In the genomic region with DNA sequence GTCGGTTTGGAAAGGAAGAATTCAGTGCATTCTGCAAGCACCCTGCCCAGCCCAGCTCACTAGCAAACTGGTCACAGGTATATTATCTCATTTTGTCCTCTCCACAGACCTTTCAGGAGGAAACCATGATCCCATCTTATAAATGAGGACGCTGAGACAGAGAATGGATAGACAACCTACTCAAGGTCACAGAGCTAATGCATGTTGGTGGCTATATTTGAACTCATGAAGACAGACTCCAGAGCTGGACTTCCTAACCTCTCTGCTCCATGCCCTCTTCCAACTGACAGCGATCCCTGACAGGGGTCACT, we compare ENCODE assay signal across 19 cellular contexts. TPM values are rescaled to one million over a fixed set of nuclear protein-coding genes. Genes with fewer than 3 reads are reported as not detected.
DNase-seq lines count a peak whose midpoint lies in the region; ATAC-seq and TF ChIP-seq lines count a peak whose summit lies in the region.
"Had no signal": no experiment of that assay in that cellular context is flagged by ENCODE, and none has a peak within 500 bp of the region (broad histone marks: within the 10 kb centered on the region; RNA-seq: fewer than 3 reads in every experiment).

No MANE protein-coding gene starts in this region.

- intact Hi-C loops in activated CD8-positive, alpha-beta T cell treated with anti-CD3 and anti-CD28 coated beads for 36 hours (cut with micrococcal nuclease), result no loop called here
- intact Hi-C loops in adrenal gland (cut with DNase I), result no loop called here

- no peaks in the 10 kb centered on the region for H3K36me3 ChIP-seq in adrenal gland (replicated peaks in 1 of 2)
- H3K36me3 ChIP-seq in SK-N-SH (replicated peaks in 1 of 2; ENCODE audit: control insufficient read depth in 1 of 2, insufficient read depth in 2 of 2, low read length in 1 of 2), result no peaks in the 10 kb centered on the region
- H3K36me3 ChIP-seq: BE2C, SJCRH30 had no signal

- TF ChIP-seq EP300 in SK-N-SH (IDR thresholded peaks at IDR 0.05; ENCODE audit: borderline replicate concordance in 1 of 2, low read depth in 1 of 2, low read length in 1 of 2), result no peak

- TF ChIP-seq POLR2A in adrenal gland (IDR thresholded peaks at IDR 0.05), result no peak

- H3K9me3 ChIP-seq in adrenal gland (replicated peaks in 1 of 3) (no peaks in the 10 kb centered on the region), SK-N-SH (no peaks in the 10 kb centered on the region)
- H3K9me3 ChIP-seq: BE2C, SJCRH30 had no signal

- peak; percentile 7 for TF ChIP-seq CTCF in activated CD8-positive, alpha-beta T cell treated with anti-CD3 and anti-CD28 coated beads for 36 hours (IDR thresholded peaks at IDR 0.05)
- TF ChIP-seq CTCF in VCaP (conservative IDR thresholded peaks at IDR 0.05) (peak; percentile 9), adrenal gland (IDR thresholded peaks at IDR 0.05) (no peak), SK-N-SH (IDR thresholded peaks at IDR 0.05) (no peak)

- no peak for ATAC-seq in activated CD8-positive, alpha-beta T cell treated with anti-CD3 and anti-CD28 coated beads for 36 hours
- no peak for ATAC-seq in activated CD8-positive, alpha-beta T cell treated with anti-CD3 and anti-CD28 coated beads, Interleukin-2, amount 10 ng/mL, durations not matched to agents 7 days and 5 days
- ATAC-seq in HG03432 (IDR thresholded peaks at IDR 0.05; ENCODE audit: unreplicated experiment), result peak; percentile 10

- TF ChIP-seq RAD21 in SK-N-SH (IDR thresholded peaks at IDR 0.05; ENCODE audit: low read length), result no peak

- H3K4me1 Mint-ChIP-seq in activated CD8-positive, alpha-beta T cell treated with anti-CD3 and anti-CD28 coated beads for 36 hours (ENCODE audit: low read depth), result no peaks in the 10 kb centered on the region
- no peaks in the 10 kb centered on the region for H3K4me1 Mint-ChIP-seq in activated CD8-positive, alpha-beta T cell treated with anti-CD3 and anti-CD28 coated beads, Interleukin-2, amount 10 ng/mL, durations not matched to agents 7 days and 5 days (ENCODE audit: low read depth)
- H3K4me1 Mint-ChIP-seq: CD4-positive, alpha-beta memory T cell had no signal

- H3K9ac ChIP-seq in SK-N-SH, result no peak overlapping the region

- peaks cover 22% of the 10 kb centered on the region for H3K27me3 Mint-ChIP-seq in activated CD8-positive, alpha-beta T cell treated with anti-CD3 and anti-CD28 coated beads for 36 hours
- peaks cover 24% of the 10 kb centered on the region for H3K27me3 Mint-ChIP-seq in activated CD8-positive, alpha-beta T cell treated with anti-CD3 and anti-CD28 coated beads, Interleukin-2, amount 10 ng/mL, durations not matched to agents 7 days and 5 days (ENCODE audit: low read depth)

- H4K20me1 ChIP-seq in SK-N-SH (ENCODE audit: insufficient read depth), result no peaks in the 10 kb centered on the region

- H3K4me3 Mint-ChIP-seq in activated CD8-positive, alpha-beta T cell treated with anti-CD3 and anti-CD28 coated beads for 36 hours, result no peak overlapping the region
- no peak overlapping the region for H3K4me3 Mint-ChIP-seq in activated CD8-positive, alpha-beta T cell treated with anti-CD3 and anti-CD28 coated beads, Interleukin-2, amount 10 ng/mL, durations not matched to agents 7 days and 5 days
- H3K4me3 Mint-ChIP-seq: CD4-positive, alpha-beta memory T cell; T-helper 1 cell treated with Interleukin-12 subunit alpha and Interleukin-12 subunit beta and Interleukin-4 antibody, amounts not matched to agents 30 μg/mL and 1 μg/mL, for 36 hours had no signal

- no peak overlapping the region for H3K4me2 ChIP-seq in SK-N-SH

- 52 to 81% (median 78%) methylated on average over 2 to 3 of the region's 3 CpGs for WGBS in adrenal gland, 4 donors
- 33% methylated on average over 3 of the region's 3 CpGs for whole genome bisulfite sequencing in SK-N-SH (ENCODE audit: low lambda C conversion rate)

- H3K4me3 ChIP-seq in adrenal gland, result no peak overlapping the region
- H3K4me3 ChIP-seq in SK-N-SH (ENCODE audit: low read depth in 2 of 2, low read length in 1 of 2), result no peak overlapping the region
- H3K4me3 ChIP-seq: SJCRH30 had no signal

- H3K4me1 ChIP-seq in adrenal gland (replicated peaks in 1 of 2) (no peaks in the 10 kb centered on the region), SK-N-SH (ENCODE audit: control insufficient read depth in 1 of 2, insufficient read depth in 2 of 2, low read depth in 1 of 2, low read length in 1 of 2) (peaks cover 3% of the 10 kb centered on the region in 2 experiments; a peak in 2 of 4 replicates)
- H3K4me1 ChIP-seq: BE2C had no signal

- CTCF ChIA-PET in activated CD8-positive, alpha-beta T cell treated with anti-CD3 and anti-CD28 coated beads for 36 hours (lab: Charles Lee), result interaction anchor here (0.7 to 7.5 kb wide), 13 partner anchors 11 to 430 kb away, joined by 3 to 60 read pairs (median 4); a partner anchor contains a TSS
- CTCF ChIA-PET in activated CD8-positive, alpha-beta T cell treated with anti-CD3 and anti-CD28 coated beads, Interleukin-2, amount 10 ng/mL, durations not matched to agents 7 days and 5 days (lab: Charles Lee), result interaction anchor here (0.9 to 1.6 kb wide), 7 partner anchors 9 to 470 kb away, joined by 3 to 5 read pairs (median 3); no protein-coding TSS in a partner anchor
- CTCF ChIA-PET in SK-N-SH (lab: Yijun Ruan, JAX), result interaction anchor here (1.1 to 4.8 kb wide), 3 partner anchors 11 to 321 kb away, joined by 3 to 41 read pairs (median 5); no protein-coding TSS in a partner anchor

- no peaks in the 10 kb centered on the region for H3K9me2 ChIP-seq in SK-N-SH

- no peaks in the 10 kb centered on the region for H3K79me2 ChIP-seq in SK-N-SH (ENCODE audit: insufficient read depth)

- H3K27ac Mint-ChIP-seq in activated CD8-positive, alpha-beta T cell treated with anti-CD3 and anti-CD28 coated beads for 36 hours, result no peak overlapping the region
- no peak overlapping the region for H3K27ac Mint-ChIP-seq in activated CD8-positive, alpha-beta T cell treated with anti-CD3 and anti-CD28 coated beads, Interleukin-2, amount 10 ng/mL, durations not matched to agents 7 days and 5 days
- H3K27ac Mint-ChIP-seq: CD4-positive, alpha-beta memory T cell; T-helper 1 cell treated with Interleukin-12 subunit alpha and Interleukin-12 subunit beta and Interleukin-4 antibody, amounts not matched to agents 30 μg/mL and 1 μg/mL, for 36 hours had no signal

- no peaks in the 10 kb centered on the region for H3K9me3 Mint-ChIP-seq in activated CD8-positive, alpha-beta T cell treated with anti-CD3 and anti-CD28 coated beads for 36 hours
- H3K9me3 Mint-ChIP-seq in activated CD8-positive, alpha-beta T cell treated with anti-CD3 and anti-CD28 coated beads, Interleukin-2, amount 10 ng/mL, durations not matched to agents 7 days and 5 days (ENCODE audit: insufficient read depth), result no peaks in the 10 kb centered on the region
- H3K9me3 Mint-ChIP-seq: CD4-positive, alpha-beta memory T cell; T-helper 1 cell treated with Interleukin-12 subunit alpha and Interleukin-12 subunit beta and Interleukin-4 antibody, amounts not matched to agents 30 μg/mL and 1 μg/mL, for 36 hours had no signal

- DNase-seq in activated CD8-positive, alpha-beta T cell treated with anti-CD3 and anti-CD28 coated beads for 36 hours, result no peak
- DNase-seq in activated CD8-positive, alpha-beta T cell treated with anti-CD3 and anti-CD28 coated beads, Interleukin-2, amount 10 ng/mL, durations not matched to agents 7 days and 5 days, result no peak
- DNase-seq in superior temporal gyrus (ENCODE audit: extremely low spot score) (no peak), GDM1 (lab: John Stamatoyannopoulos, UW) (no peak), adrenal gland (no peak), SK-N-SH (no peak)
- DNase-seq: NCI-H1694 treated with DMSO at 0.1 percent for 48 hours, NCI-H510A, NCI-H774 had no signal

- no peaks in the 10 kb centered on the region for H3K36me3 Mint-ChIP-seq in activated CD8-positive, alpha-beta T cell treated with anti-CD3 and anti-CD28 coated beads for 36 hours (ENCODE audit: low read depth)
- no peaks in the 10 kb centered on the region for H3K36me3 Mint-ChIP-seq in activated CD8-positive, alpha-beta T cell treated with anti-CD3 and anti-CD28 coated beads, Interleukin-2, amount 10 ng/mL, durations not matched to agents 7 days and 5 days (ENCODE audit: low read depth)
- H3K36me3 Mint-ChIP-seq: CD4-positive, alpha-beta memory T cell had no signal

- H3F3A ChIP-seq in SK-N-SH (replicated peaks; ENCODE audit: insufficient read depth), result no peaks in the 10 kb centered on the region

- no peak overlapping the region for H2AFZ ChIP-seq in SK-N-SH (ENCODE audit: low read depth)

- H3K27ac ChIP-seq in VCaP, result no peak overlapping the region
- H3K27ac ChIP-seq in adrenal gland, result no peak overlapping the region
- no peak overlapping the region for H3K27ac ChIP-seq in SK-N-SH (ENCODE audit: low read depth in 2 of 2, low read length in 1 of 2)
- H3K27ac ChIP-seq: RWPE1, SJCRH30 had no signal

- H3K27me3 ChIP-seq in adrenal gland (no peaks in the 10 kb centered on the region), SK-N-SH (ENCODE audit: insufficient read depth) (peaks cover 25% of the 10 kb centered on the region; the same call in 1 of the 2 replicates)
- H3K27me3 ChIP-seq: BE2C, SJCRH30 had no signal

- POLR2A ChIA-PET in activated CD8-positive, alpha-beta T cell treated with anti-CD3 and anti-CD28 coated beads for 36 hours (lab: Charles Lee), result no interaction called here
- POLR2A ChIA-PET in activated CD8-positive, alpha-beta T cell treated with anti-CD3 and anti-CD28 coated beads, Interleukin-2, amount 10 ng/mL, durations not matched to agents 7 days and 5 days (lab: Charles Lee), result no interaction called here
- POLR2A ChIA-PET in SK-N-SH (lab: Yijun Ruan, JAX), result no interaction called here

TF ChIP-seq in SK-N-SH, 30 proteins besides CTCF, POLR2A, EP300 and RAD21 (continues in another document):
- no peak for TF ChIP-seq FOXJ3 (CRISPR knock-in tag; IDR thresholded peaks at IDR 0.05)

RNA-seq across cellular contexts. Expression of a gene that starts 29.5 kb away (rescaled TPM):
- not detected for total RNA-seq in activated CD8-positive, alpha-beta T cell treated with anti-CD3 and anti-CD28 coated beads for 36 hours
- total RNA-seq in activated CD8-positive, alpha-beta T cell treated with anti-CD3 and anti-CD28 coated beads, Interleukin-2, amount 10 ng/mL, durations not matched to agents 7 days and 5 days, result not detected
- total RNA-seq in adrenal gland, result under 1 TPM in 1 of 8 donors, not detected in 7; 0.29 TPM
- polyA plus RNA-seq in adrenal gland (under 1 TPM in 1 of 3 donors, not detected in 2; 0.07 TPM), SK-N-SH (2012; rRNA removed) (not detected in 2 replicates)
- polyA plus RNA-seq in SK-N-SH (2012; cell fraction: cytosol; rRNA removed), result 0.01 TPM in 1 of 2 replicates, not detected in the other
- not detected in 2 replicates for polyA plus RNA-seq in SK-N-SH (2012; cell fraction: nucleus; rRNA removed)
- total RNA-seq: CD4-positive, alpha-beta memory T cell; H4; SJCRH30 had no signal
- polyA plus RNA-seq: AG04450; CD4-positive, alpha-beta memory T cell had no signal

RNA-seq across cellular contexts. Expression of a gene that starts 35.9 kb away (rescaled TPM):
- not detected for total RNA-seq in activated CD8-positive, alpha-beta T cell treated with anti-CD3 and anti-CD28 coated beads for 36 hours
- not detected for total RNA-seq in activated CD8-positive, alpha-beta T cell treated with anti-CD3 and anti-CD28 coated beads, Interleukin-2, amount 10 ng/mL, durations not matched to agents 7 days and 5 days
- not detected for total RNA-seq in adrenal gland
- polyA plus RNA-seq in adrenal gland, result not detected
- not detected in 2 replicates for polyA plus RNA-seq in SK-N-SH (2012; rRNA removed)
- polyA plus RNA-seq in SK-N-SH (2012; cell fraction: cytosol; rRNA removed), result not detected in 2 replicates
- not detected in 2 replicates for polyA plus RNA-seq in SK-N-SH (2012; cell fraction: nucleus; rRNA removed)
- total RNA-seq: Calu3; CD4-positive, alpha-beta memory T cell; H4; SJCRH30 had no signal
- polyA plus RNA-seq: AG04450; CD4-positive, alpha-beta memory T cell had no signal

Comparison
In these comparisons a context has a peak if more than half of its experiments do, and no peak if none do; other contexts are left out.
1. CTCF ChIP-seq: peak in activated CD8-positive, alpha-beta T cell treated with anti-CD3 and anti-CD28 coated beads for 36 hours (single experiment) and VCaP (single experiment); none in adrenal gland (0 of 6) and SK-N-SH (single experiment).